Comparison of ENCODE assay signal across 28 cellular contexts in the genomic region with DNA sequence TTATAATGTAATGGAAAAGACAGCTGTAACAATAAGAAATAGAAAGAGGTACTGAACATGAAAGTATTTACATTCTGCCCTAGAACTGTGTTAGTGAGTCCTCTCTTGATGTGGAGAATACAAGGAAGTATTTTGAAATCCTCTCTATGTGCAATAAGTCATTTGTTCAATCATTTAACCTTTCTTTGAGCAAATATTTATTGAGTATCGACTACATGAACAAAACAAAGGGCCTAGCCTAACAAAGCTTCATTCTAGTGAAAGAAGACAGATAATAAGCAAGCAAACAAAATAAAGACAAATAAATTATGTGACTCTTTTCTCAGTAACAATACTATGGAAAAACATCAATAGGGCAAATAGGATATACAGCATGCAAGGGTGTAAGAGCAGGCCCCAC.
DNase-seq lines count a peak whose midpoint lies in the region; ATAC-seq, FAIRE-seq and TF ChIP-seq lines count a peak whose summit lies in the region.
"Had no signal": no experiment of that assay in that cellular context is flagged by ENCODE, and none has a peak within 500 bp of the region (broad histone marks: within the 10 kb centered on the region; RNA-seq: fewer than 3 reads in every experiment).

No MANE protein-coding gene starts in this region.

- H3K4me3 ChIP-seq in HepG2 (replicated peaks in 1 of 3; ENCODE audit: insufficient read depth in 1 of 3, low read depth in 2 of 3, low read length in 3 of 3): no peak overlapping the region
- H3K4me3 ChIP-seq in right lobe of liver: no peak overlapping the region
- H3K4me3 ChIP-seq: HAP-1, lower lobe of right lung, mucosa of descending colon, Peyer's patch, upper lobe of left lung had no signal

- H3K4me2 ChIP-seq in HepG2 (ENCODE audit: low read depth, low read length): no peak overlapping the region

- H3K27me3 ChIP-seq in HepG2 (ENCODE audit: control insufficient read depth in 1 of 2, insufficient read depth in 2 of 2, low read length in 2 of 2) (no peaks in the 10 kb centered on the region), right lobe of liver (no peaks in the 10 kb centered on the region)
- H3K27me3 ChIP-seq: Peyer's patch, upper lobe of left lung had no signal

- no TSS peak for BruUV-seq in HepG2 (replicated peaks; lab: Mats Ljungman, UMichigan)

- no peak overlapping the region for H2AFZ ChIP-seq in HepG2 (ENCODE audit: low read length)

- H3K36me3 ChIP-seq in HepG2 (replicated peaks in 1 of 2; ENCODE audit: control insufficient read depth in 1 of 2, insufficient read depth in 2 of 2, low read length in 2 of 2) (no peaks in the 10 kb centered on the region), right lobe of liver (no peaks in the 10 kb centered on the region)
- H3K36me3 ChIP-seq: HAP-1, lower lobe of right lung, Peyer's patch, upper lobe of left lung had no signal

- no peak for TF ChIP-seq EP300 in HepG2 (IDR thresholded peaks at IDR 0.05; ENCODE audit: low read depth in 2 of 2, low read length in 2 of 2)
- no peak for TF ChIP-seq EP300 in HepG2 (CRISPR knock-in tag; IDR thresholded peaks at IDR 0.05; ENCODE audit: borderline replicate concordance)

- CTCF ChIA-PET in HepG2 (lab: Yijun Ruan, JAX; ENCODE audit: low intra/inter-chr PET ratio, low total read pairs): no interaction called here

- in situ Hi-C loops in HepG2 (cut with HindIII; ENCODE audit: extremely low pct_ligation_motif_present, low pct_unique_long_range_greater_than_20kb): no loop called here

- no peak for TF ChIP-seq RAD21 in HepG2 (CRISPR knock-in tag; IDR thresholded peaks at IDR 0.05)

- H3K36me3 Mint-ChIP-seq in activated naive CD8-positive, alpha-beta T cell treated with anti-CD3 and anti-CD28 coated beads for 36 hours: no peaks in the 10 kb centered on the region
- H3K36me3 Mint-ChIP-seq: natural killer cell; stimulated activated naive B cell treated with anti-CD40 and anti-IgM and Interleukin-4, amounts not matched to agents 10 μg/mL and 1 μg/mL and 100 μg/mL, for 72 hours had no signal

- H3K27me3 Mint-ChIP-seq in activated naive CD8-positive, alpha-beta T cell treated with anti-CD3 and anti-CD28 coated beads for 36 hours: no peaks in the 10 kb centered on the region
- H3K27me3 Mint-ChIP-seq: CD4-positive, alpha-beta T cell; effector memory CD8-positive, alpha-beta T cell; stimulated activated naive B cell treated with anti-CD40 and anti-IgM and Interleukin-4, amounts not matched to agents 10 μg/mL and 1 μg/mL and 100 μg/mL, for 72 hours had no signal

- H3K27ac Mint-ChIP-seq in activated naive CD8-positive, alpha-beta T cell treated with anti-CD3 and anti-CD28 coated beads for 36 hours: no peak overlapping the region
- H3K27ac Mint-ChIP-seq: activated T-cell treated with anti-CD3 and anti-CD28 coated beads, Interleukin-2, amount 50 U/mL, for 72 hours; CD4-positive, alpha-beta T cell; effector memory CD8-positive, alpha-beta T cell; natural killer cell; stimulated activated naive B cell treated with anti-CD40 and anti-IgM and Interleukin-4, amounts not matched to agents 10 μg/mL and 1 μg/mL and 100 μg/mL, for 72 hours; T-helper 2 cell treated with Interferon-gamma antibody and Interleukin-4, amounts not matched to agents 5 μg/mL and 100 μg/mL, for 36 hours had no signal

- TF ChIP-seq POLR2A in HepG2 (IDR thresholded peaks at IDR 0.05; ENCODE audit: insufficient read depth in 1 of 2, low read depth in 2 of 2, low read length in 2 of 2) (no peak), right lobe of liver (IDR thresholded peaks at IDR 0.05) (no peak), GM12891 (IDR thresholded peaks at IDR 0.05; ENCODE audit: low read depth, low read length) (no peak)

- H3K9me3 Mint-ChIP-seq in activated naive CD8-positive, alpha-beta T cell treated with anti-CD3 and anti-CD28 coated beads for 36 hours: no peaks in the 10 kb centered on the region
- H3K9me3 Mint-ChIP-seq: activated T-cell treated with anti-CD3 and anti-CD28 coated beads, Interleukin-2, amount 50 U/mL, for 72 hours; CD4-positive, alpha-beta T cell; stimulated activated naive B cell treated with anti-CD40 and anti-IgM and Interleukin-4, amounts not matched to agents 10 μg/mL and 1 μg/mL and 100 μg/mL, for 72 hours; T-helper 2 cell treated with Interferon-gamma antibody and Interleukin-4, amounts not matched to agents 5 μg/mL and 100 μg/mL, for 36 hours had no signal

- no peak overlapping the region for H3K27ac ChIP-seq in HepG2 (ENCODE audit: extremely low read length, insufficient read depth, low read length)
- no peak overlapping the region for H3K27ac ChIP-seq in right lobe of liver
- H3K27ac ChIP-seq: lower lobe of right lung, Peyer's patch, upper lobe of left lung had no signal

- TF ChIP-seq CTCF in HepG2 (CRISPR knock-in tag; IDR thresholded peaks at IDR 0.05) (no peak), right lobe of liver (IDR thresholded peaks at IDR 0.05) (no peak)

- POLR2A ChIA-PET in HepG2 (lab: Yijun Ruan, JAX): no interaction called here

- no peak overlapping the region for H3K4me3 Mint-ChIP-seq in activated naive CD8-positive, alpha-beta T cell treated with anti-CD3 and anti-CD28 coated beads for 36 hours
- H3K4me3 Mint-ChIP-seq: activated T-cell treated with anti-CD3 and anti-CD28 coated beads, Interleukin-2, amount 50 U/mL, for 72 hours; CD4-positive, alpha-beta T cell; effector memory CD8-positive, alpha-beta T cell; natural killer cell; stimulated activated naive B cell treated with anti-CD40 and anti-IgM and Interleukin-4, amounts not matched to agents 10 μg/mL and 1 μg/mL and 100 μg/mL, for 72 hours; T-helper 2 cell treated with Interferon-gamma antibody and Interleukin-4, amounts not matched to agents 5 μg/mL and 100 μg/mL, for 36 hours had no signal

- no peaks in the 10 kb centered on the region for H3K4me1 ChIP-seq in HepG2 (ENCODE audit: insufficient read depth, low read length)
- no peaks in the 10 kb centered on the region for H3K4me1 ChIP-seq in right lobe of liver
- H3K4me1 ChIP-seq: HAP-1, lower lobe of right lung, Peyer's patch, upper lobe of left lung had no signal

- H4K20me1 ChIP-seq in HepG2 (ENCODE audit: insufficient read depth, low read length): no peaks in the 10 kb centered on the region

- no peak overlapping the region for H3K9ac ChIP-seq in HepG2 (ENCODE audit: insufficient read depth, low read depth, low read length)

- H3K79me2 ChIP-seq in HepG2 (ENCODE audit: insufficient read depth, low read length): no peaks in the 10 kb centered on the region

- ATAC-seq in HepG2 (no peak), right lobe of liver (no peak), HG03442 (IDR thresholded peaks at IDR 0.05; ENCODE audit: unreplicated experiment) (no peak)
- ATAC-seq: activated T-cell treated with anti-CD3 and anti-CD28 coated beads, Interleukin-2, amount 50 U/mL, for 72 hours; effector memory CD8-positive, alpha-beta T cell; lower lobe of right lung; mucosa of descending colon; natural killer cell; stimulated activated naive B cell treated with anti-CD40 and anti-IgM and Interleukin-4, amounts not matched to agents 10 μg/mL and 1 μg/mL and 100 μg/mL, for 72 hours had no signal

- no peaks in the 10 kb centered on the region for H3K9me3 ChIP-seq in HepG2 (ENCODE audit: low read length)
- no peaks in the 10 kb centered on the region for H3K9me3 ChIP-seq in right lobe of liver
- H3K9me3 ChIP-seq: HAP-1, lower lobe of right lung, mucosa of descending colon, Peyer's patch, upper lobe of left lung had no signal

- no peaks in the 10 kb centered on the region for H3K4me1 Mint-ChIP-seq in activated naive CD8-positive, alpha-beta T cell treated with anti-CD3 and anti-CD28 coated beads for 36 hours
- H3K4me1 Mint-ChIP-seq: natural killer cell; stimulated activated naive B cell treated with anti-CD40 and anti-IgM and Interleukin-4, amounts not matched to agents 10 μg/mL and 1 μg/mL and 100 μg/mL, for 72 hours had no signal

- intact Hi-C loops in HepG2 (cut with micrococcal nuclease; ENCODE audit: unreplicated experiment) (loop anchor here (2.0 kb wide), 1 partner anchor 18 kb away; no protein-coding TSS in a partner anchor), right lobe of liver (cut with DNase I) (no loop called here)

- WGBS in HepG2 (ENCODE audit: low lambda C conversion rate): 2% methylated on average over 1 of the region's 1 CpG
- WGBS in right lobe of liver (ENCODE audit: insufficient coverage, low coverage, low lambda C conversion rate, missing lambda C conversion rate): 35% methylated on average over 1 of the region's 1 CpG

- DNase-seq in HepG2 (ENCODE audit: low spot score) (peak; percentile 2), right lobe of liver (no peak), NCI-H2029 (lab: John Stamatoyannopoulos, UW) (peak; percentile 94), NCI-H748 treated with DMSO at 0.1 percent for 48 hours (lab: John Stamatoyannopoulos, UW) (peak; percentile 93), GM12891 (ENCODE audit: insufficient read length, low spot score) (no peak)
- no peak for DNase-seq in activated naive CD8-positive, alpha-beta T cell treated with anti-CD3 and anti-CD28 coated beads for 36 hours
- DNase-seq: activated CD4-positive, alpha-beta T cell treated with anti-CD3 and anti-CD28 coated beads, Interleukin-2, amount 50 U/mL, for 48 hours; activated CD4-positive, CD25-positive, alpha-beta regulatory T cell treated with anti-CD3 and anti-CD28 coated beads, Interleukin-2, amount 50 U/mL, for 72 hours; activated naive CD4-positive, alpha-beta T cell; activated T-cell treated with anti-CD3 and anti-CD28 coated beads, Interleukin-2, amount 50 U/mL, for 72 hours; CD4-positive, alpha-beta T cell; central memory CD4-positive, alpha-beta T cell; effector memory CD8-positive, alpha-beta T cell; hippocampal formation; Karpas-422; lower lobe of right lung; mucosa of descending colon; natural killer cell; NCI-H1694 treated with DMSO at 0.1 percent for 48 hours; NCI-H524 treated with DMSO at 0.1 percent for 48 hours; occipital lobe; Peyer's patch; stimulated activated naive B cell treated with anti-CD40 and anti-IgM and Interleukin-4, amounts not matched to agents 10 μg/mL and 1 μg/mL and 100 μg/mL, for 72 hours; upper lobe of left lung had no signal

- FAIRE-seq in HepG2 (lab: Jason Lieb, UNC): no peak
- FAIRE-seq in GM12891 (lab: Jason Lieb, UNC): no peak
- FAIRE-seq: GM12892 had no signal

TF ChIP-seq in HepG2, 621 proteins besides CTCF, POLR2A, EP300 and RAD21 (continues in another document):
- TF ChIP-seq XBP1 (CRISPR knock-in tag; IDR thresholded peaks at IDR 0.05) (no peak), TCF7 (IDR thresholded peaks at IDR 0.05; ENCODE audit: low read depth) (peak; percentile 14; the same call in 1 of the 2 replicates), SOX5 (CRISPR knock-in tag; IDR thresholded peaks at IDR 0.05; ENCODE audit: borderline replicate concordance) (peak; percentile 58; the same call in 1 of the 2 replicates)

TF ChIP-seq in GM12891, 5 proteins besides CTCF, POLR2A, EP300 and RAD21:
- TF ChIP-seq TAF1 (IDR thresholded peaks at IDR 0.05; ENCODE audit: low read depth, low read length) (no peak), POU2F2 (IDR thresholded peaks at IDR 0.05; ENCODE audit: low read depth, low read length) (no peak), PAX5 (IDR thresholded peaks at IDR 0.05; ENCODE audit: insufficient read depth, low read length, severe bottlenecking) (no peak)
TF ChIP-seq in GM12891: peak in this region for 0.

Comparison
In these comparisons a context has a peak if more than half of its experiments do, and no peak if none do; other contexts are left out.
1. DNase-seq: peak in HepG2 (single experiment), NCI-H2029 (single experiment) and NCI-H748 treated with DMSO at 0.1 percent for 48 hours (single experiment); none in right lobe of liver (0 of 3), activated naive CD8-positive, alpha-beta T cell treated with anti-CD3 and anti-CD28 coated beads for 36 hours (single experiment) and GM12891 (single experiment).